In genomic region chr1:219906924-219907771, GRCh38 we compare ENCODE assay signal across 1 cellular context.
TF ChIP-seq lines count a peak whose summit lies in the region.

No MANE protein-coding gene starts in this region.

TF ChIP-seq in K562, 482 proteins besides CTCF, POLR2A, EP300 and RAD21 (continued from another document and continues in another):
- TF ChIP-seq PRPF4 (IDR thresholded peaks at IDR 0.05; ENCODE audit: insufficient read depth, low read depth, low read length, poor library complexity, severe bottlenecking): no peak
- no peak for TF ChIP-seq TCFL5 (CRISPR knock-in tag; conservative IDR thresholded peaks at IDR 0.05)
- no peak for TF ChIP-seq ZNF717 (CRISPR knock-in tag; IDR thresholded peaks at IDR 0.05)
- TF ChIP-seq ZNF184 (CRISPR knock-in tag; IDR thresholded peaks at IDR 0.05): no peak
- TF ChIP-seq HES1 (IDR thresholded peaks at IDR 0.05; ENCODE audit: low read depth): peak; percentile 63
- no peak for TF ChIP-seq CCAR2 (IDR thresholded peaks at IDR 0.05; ENCODE audit: low read depth, low read length)
- peak; percentile 77; the same call in 1 of the 2 replicates for TF ChIP-seq ARID3A (IDR thresholded peaks at IDR 0.05; ENCODE audit: borderline replicate concordance, low read depth, low read length)
- TF ChIP-seq ELF2 (CRISPR knock-in tag; IDR thresholded peaks at IDR 0.05): no peak
- TF ChIP-seq FIP1L1 (IDR thresholded peaks at IDR 0.05; ENCODE audit: low read depth, low read length, poor library complexity, severe bottlenecking): no peak
- peak; percentile 92 for TF ChIP-seq MEIS2 (IDR thresholded peaks at IDR 0.05; ENCODE audit: partially characterized antibody)
- no peak for TF ChIP-seq SMARCB1 (IDR thresholded peaks at IDR 0.05; ENCODE audit: insufficient read length, low read depth)
- TF ChIP-seq ZFP30 (CRISPR knock-in tag; IDR thresholded peaks at IDR 0.05; ENCODE audit: borderline replicate concordance): no peak
- no peak for TF ChIP-seq RBFOX2 (IDR thresholded peaks at IDR 0.05; ENCODE audit: low read depth, low read length)
- peak; percentile 43; the same call in 1 of the 2 replicates for TF ChIP-seq HMBOX1 (IDR thresholded peaks at IDR 0.05)
- no peak for TF ChIP-seq SREBF1 (IDR thresholded peaks at IDR 0.05; ENCODE audit: borderline replicate concordance, low read depth, low read length)
- TF ChIP-seq ELK3 (CRISPR knock-in tag; IDR thresholded peaks at IDR 0.05): no peak
- TF ChIP-seq NR2F6 (CRISPR knock-in tag; IDR thresholded peaks at IDR 0.05): no peak
- TF ChIP-seq CBFB (CRISPR knock-in tag; IDR thresholded peaks at IDR 0.05): peak; percentile 22; the same call in 1 of the 2 replicates
- TF ChIP-seq NFATC3 (IDR thresholded peaks at IDR 0.05): peak; percentile 74
- TF ChIP-seq ZC3H8 (IDR thresholded peaks at IDR 0.05): peak; percentile 46; the same call in 1 of the 2 replicates
- peak; percentile 86 for TF ChIP-seq LEF1 (IDR thresholded peaks at IDR 0.05)
- peak; percentile 78 for TF ChIP-seq ZNF175 (CRISPR knock-in tag; IDR thresholded peaks at IDR 0.05; ENCODE audit: low read depth)
- TF ChIP-seq NFIX (CRISPR knock-in tag; IDR thresholded peaks at IDR 0.05; ENCODE audit: low read depth): no peak
- peak; percentile 72 for TF ChIP-seq ZKSCAN1 (IDR thresholded peaks at IDR 0.05; ENCODE audit: low read depth, low read length)
- TF ChIP-seq MLLT1 (IDR thresholded peaks at IDR 0.05): peak; percentile 33 to 80; a peak in 2 of 4 replicates
- 0 out of 4 replicates have a peak, but pooled peaks of 1 of the 2 experiments have one; percentile 37 for TF ChIP-seq MLX (CRISPR knock-in tag; conservative IDR thresholded peaks at IDR 0.05)
- TF ChIP-seq CUX1 (CRISPR knock-in tag; IDR thresholded peaks at IDR 0.05): no peak
- TF ChIP-seq ZNF395 (CRISPR knock-in tag; IDR thresholded peaks at IDR 0.05): peak; percentile 75
- peak; percentile 98 for TF ChIP-seq STAT5A (IDR thresholded peaks at IDR 0.05; ENCODE audit: borderline replicate concordance, low read length)
- TF ChIP-seq ARID3B (CRISPR knock-in tag; IDR thresholded peaks at IDR 0.05; ENCODE audit: borderline replicate concordance): no peak
- no peak for TF ChIP-seq THAP7 (CRISPR knock-in tag; IDR thresholded peaks at IDR 0.05)
- TF ChIP-seq ZBTB43 (CRISPR knock-in tag; IDR thresholded peaks at IDR 0.05): no peak
- TF ChIP-seq MTF1 (CRISPR knock-in tag; IDR thresholded peaks at IDR 0.05; ENCODE audit: borderline replicate concordance): no peak
- no peak for TF ChIP-seq ZNF280A (IDR thresholded peaks at IDR 0.05; ENCODE audit: low read depth, partially characterized antibody)
- peak; percentile 74 to 84 for TF ChIP-seq MNT (conservative IDR thresholded peaks at IDR 0.05)
- peak; percentile 17; the same call in 1 of the 2 replicates for TF ChIP-seq HMG20A (CRISPR knock-in tag; conservative IDR thresholded peaks at IDR 0.05)
- no peak for TF ChIP-seq SNRNP70 (optimal IDR thresholded peaks at IDR 0.05; ENCODE audit: low read depth, low read length)
- no peak for TF ChIP-seq ZNF586 (CRISPR knock-in tag; conservative IDR thresholded peaks at IDR 0.05)
